Comparison of ENCODE assay signal across 12 cellular contexts in genomic region chr4:185656467-185656890, GRCh38.
DNase-seq lines count a peak whose midpoint lies in the region; ATAC-seq, FAIRE-seq and TF ChIP-seq lines count a peak whose summit lies in the region.
"Had no signal": no experiment of that assay in that cellular context is flagged by ENCODE, and none has a peak within 500 bp of the region (broad histone marks: within the 10 kb centered on the region; RNA-seq: fewer than 3 reads in every experiment).

No MANE protein-coding gene starts in this region.

- H3K27me3 Mint-ChIP-seq in natural killer cell (ENCODE audit: low read depth in 2 of 2) = peaks cover 0 to 3% of the 10 kb centered on the region in 2 donors

- H3K9me3 Mint-ChIP-seq in natural killer cell = no peaks in the 10 kb centered on the region

- no peaks in the 10 kb centered on the region for H3K9me3 ChIP-seq in AG04450 (ENCODE audit: control insufficient read depth, insufficient read depth, low read length)
- H3K9me3 ChIP-seq in cardiac muscle cell (ENCODE audit: low read depth) = no peaks in the 10 kb centered on the region
- no peaks in the 10 kb centered on the region for H3K9me3 ChIP-seq in pancreas
- H3K9me3 ChIP-seq: BLaER1 had no signal

- POLR2A ChIA-PET in AG04450 (lab: Yijun Ruan, JAX) = no interaction called here

- no peak overlapping the region for H3K4me3 ChIP-seq in AG04450 (ENCODE audit: low read depth, low read length)
- no peak overlapping the region for H3K4me3 ChIP-seq in cardiac muscle cell
- peak overlapping the region in 2 of 4 donors; percentile 20 to 30 for H3K4me3 ChIP-seq in pancreas
- H3K4me3 ChIP-seq: BLaER1 had no signal

- TF ChIP-seq CTCF in AG04450 (IDR thresholded peaks at IDR 0.05; ENCODE audit: low read depth, low read length) (peak; percentile 48), cardiac muscle cell (IDR thresholded peaks at IDR 0.05; ENCODE audit: low read depth, low read length) (peak; percentile 78), pancreas (IDR thresholded peaks at IDR 0.05) (no peak), natural killer cell (IDR thresholded peaks at IDR 0.05) (no peak)

- H3K36me3 Mint-ChIP-seq in natural killer cell = no peaks in the 10 kb centered on the region

- no peak for DNase-seq in AG04450 (ENCODE audit: low read depth, low spot score)
- DNase-seq in amniotic stem cell (lab: John Stamatoyannopoulos, UW) = peak; percentile 55
- DNase-seq in cardiac muscle cell (ENCODE audit: low read depth in 1 of 2, low spot score in 1 of 2) = peak; percentile 19 to 75
- DNase-seq in pancreas = peak in 4 of 6 donors; percentile 45 to 66 (median 52)
- DNase-seq in GOT3 (lab: John Stamatoyannopoulos, UW) = no peak
- DNase-seq in natural killer cell = no peak
- no peak for DNase-seq in activated CD8-positive, alpha-beta memory T cell treated with anti-CD3 and anti-CD28 coated beads, Interleukin-2, amount 50 U/mL, for 48 hours
- DNase-seq: activated CD4-positive, alpha-beta T cell treated with anti-CD3 and anti-CD28 coated beads for 4 hours; NCI-H510A; stimulated activated CD4-positive, alpha-beta T cell treated with anti-CD3 and anti-CD28 coated beads, Interleukin-1b, Interleukin-23, amount 100 ng/mL, for 48 hours had no signal

- H3K27ac ChIP-seq in AG04450 (ENCODE audit: low read depth, low read length) = no peak overlapping the region
- peak overlapping the region; percentile 21 for H3K27ac ChIP-seq in cardiac muscle cell
- peak overlapping the region in 3 of 4 donors; percentile 20 to 75 (median 69) for H3K27ac ChIP-seq in pancreas
- H3K27ac ChIP-seq: BLaER1 had no signal

- ATAC-seq in pancreas = peak; percentile 35 to 80 (median 74)
- ATAC-seq in natural killer cell = no peak
- ATAC-seq in HG02885 (IDR thresholded peaks at IDR 0.05; ENCODE audit: poor library complexity, unreplicated experiment) = no peak

- no peak overlapping the region for H3K4me3 Mint-ChIP-seq in natural killer cell

- H3K4me1 ChIP-seq in cardiac muscle cell (ENCODE audit: low read depth) (peaks cover 35% of the 10 kb centered on the region), pancreas (peaks cover 0 to 4% (median 4%) of the 10 kb centered on the region in 3 donors)
- H3K4me1 ChIP-seq: BLaER1 had no signal

- H3K27ac Mint-ChIP-seq in natural killer cell = no peak overlapping the region

- no peak for FAIRE-seq in pancreas (lab: Jason Lieb, UNC)

- no peaks in the 10 kb centered on the region for H3K27me3 ChIP-seq in AG04450 (ENCODE audit: control insufficient read depth, insufficient read depth, low read length)
- no peaks in the 10 kb centered on the region for H3K27me3 ChIP-seq in cardiac muscle cell
- no peaks in the 10 kb centered on the region for H3K27me3 ChIP-seq in pancreas
- H3K27me3 ChIP-seq: BLaER1 had no signal

- H3K4me1 Mint-ChIP-seq in natural killer cell = no peaks in the 10 kb centered on the region

- H3K36me3 ChIP-seq in cardiac muscle cell (peaks cover 75% of the 10 kb centered on the region), pancreas (peaks cover 3 to 61% (median 23%) of the 10 kb centered on the region in 3 donors)
- H3K36me3 ChIP-seq: BLaER1 had no signal

- CTCF ChIA-PET in AG04450 (lab: Charles Lee) = interaction anchor here (0.8 to 1.2 kb wide), 2 partner anchors 380 to 382 kb away, joined by 3 read pairs; no protein-coding TSS in a partner anchor

- intact Hi-C loops in pancreas (cut with DNase I) = loop anchor here in 1 of 3 donors (10.0 kb wide), 1 partner anchor 368 kb away; no protein-coding TSS in a partner anchor
- intact Hi-C loops in natural killer cell (cut with micrococcal nuclease) = no loop called here

- 28 to 49% methylated on average over 6 of the region's 6 CpGs for WGBS in pancreas, 2 donors

Comparison
In these comparisons a context has a peak if more than half of its experiments do, and no peak if none do; other contexts are left out.
1. DNase-seq: peak in amniotic stem cell (single experiment), cardiac muscle cell (2 of 2) and pancreas (4 of 6); none in AG04450 (single experiment), GOT3 (single experiment), natural killer cell (single experiment) and activated CD8-positive, alpha-beta memory T cell treated with anti-CD3 and anti-CD28 coated beads, Interleukin-2, amount 50 U/mL, for 48 hours (single experiment).
2. CTCF ChIP-seq: peak in AG04450 (single experiment) and cardiac muscle cell (single experiment); none in pancreas (0 of 4) and natural killer cell (single experiment).
3. ATAC-seq: peak in pancreas (4 of 4); none in natural killer cell (0 of 3) and HG02885 (single experiment).